17 cellular contexts compared by ENCODE assay signal in the genomic region with DNA sequence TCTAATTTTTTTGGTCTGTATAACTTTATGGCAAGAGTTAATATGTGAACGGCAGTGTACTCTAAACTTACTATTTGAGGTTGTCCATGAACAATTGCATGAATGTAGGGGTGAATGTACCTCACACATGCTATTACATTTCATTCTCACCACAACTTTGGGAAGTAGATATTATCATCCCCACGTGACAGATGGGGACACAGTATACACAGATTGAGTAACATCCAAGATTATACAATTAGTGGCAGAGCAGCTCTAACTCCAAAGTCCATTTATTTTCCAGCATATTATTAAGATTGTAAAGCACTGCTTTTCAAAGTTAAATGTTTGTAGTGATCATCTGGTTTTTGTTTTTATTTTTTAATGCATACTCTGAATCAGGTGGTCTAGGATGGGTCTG.
DNase-seq lines count a peak whose midpoint lies in the region; ATAC-seq and TF ChIP-seq lines count a peak whose summit lies in the region.
"Had no signal": no experiment of that assay in that cellular context is flagged by ENCODE, and none has a peak within 500 bp of the region (broad histone marks: within the 10 kb centered on the region; RNA-seq: fewer than 3 reads in every experiment).

No MANE protein-coding gene starts in this region.

- H3K27ac ChIP-seq in breast epithelium (no peak overlapping the region), left lung (no peak overlapping the region)
- H3K27ac ChIP-seq: C4-2B, SK-N-MC had no signal

- peak overlapping the region; percentile 24 for H3K27ac Mint-ChIP-seq in MCF 10A (ENCODE audit: low read depth, unreplicated experiment)
- H3K27ac Mint-ChIP-seq in glutamatergic neuron (ENCODE audit: unreplicated experiment): peak overlapping the region; percentile 9
- no peak overlapping the region for H3K27ac Mint-ChIP-seq in activated CD4-positive, alpha-beta memory T cell treated with anti-CD3 and anti-CD28 coated beads for 36 hours
- H3K27ac Mint-ChIP-seq: IgD-negative memory B cell had no signal

- H3K4me3 ChIP-seq in breast epithelium (no peak overlapping the region), foreskin fibroblast (ENCODE audit: low read depth in 1 of 2, low read length in 2 of 2) (no peak overlapping the region), left lung (no peak overlapping the region)
- H3K4me3 ChIP-seq: GM12878, SK-N-MC had no signal

- ATAC-seq in left lung: no peak
- ATAC-seq: GM12878 had no signal

- POLR2A ChIA-PET in MCF 10A (lab: Yijun Ruan, JAX): no interaction called here
- POLR2A ChIA-PET in activated CD4-positive, alpha-beta memory T cell treated with anti-CD3 and anti-CD28 coated beads for 36 hours (lab: Charles Lee): no interaction called here

- BruUV-seq in MCF 10A (replicated peaks; lab: Mats Ljungman, UMichigan): no TSS peak

- H3K4me1 ChIP-seq in breast epithelium (no peaks in the 10 kb centered on the region), left lung (no peaks in the 10 kb centered on the region)
- H3K4me1 ChIP-seq: Caco-2 had no signal

- H3K9me3 Mint-ChIP-seq in MCF 10A (ENCODE audit: unreplicated experiment): no peaks in the 10 kb centered on the region
- no peaks in the 10 kb centered on the region for H3K9me3 Mint-ChIP-seq in glutamatergic neuron (ENCODE audit: unreplicated experiment)
- H3K9me3 Mint-ChIP-seq in activated CD4-positive, alpha-beta memory T cell treated with anti-CD3 and anti-CD28 coated beads for 36 hours: no peaks in the 10 kb centered on the region
- H3K9me3 Mint-ChIP-seq: IgD-negative memory B cell had no signal

- H3K4me1 Mint-ChIP-seq in MCF 10A (ENCODE audit: insufficient read depth, unreplicated experiment): no peaks in the 10 kb centered on the region
- H3K4me1 Mint-ChIP-seq in glutamatergic neuron (ENCODE audit: low read depth, unreplicated experiment): peaks cover 7% of the 10 kb centered on the region
- H3K4me1 Mint-ChIP-seq in activated CD4-positive, alpha-beta memory T cell treated with anti-CD3 and anti-CD28 coated beads for 36 hours (ENCODE audit: low read depth): no peaks in the 10 kb centered on the region
- H3K4me1 Mint-ChIP-seq: IgD-negative memory B cell had no signal

- H3K36me3 ChIP-seq in breast epithelium (no peaks in the 10 kb centered on the region), left lung (no peaks in the 10 kb centered on the region)

- H3K4me3 Mint-ChIP-seq in MCF 10A (ENCODE audit: unreplicated experiment): no peak overlapping the region
- no peak overlapping the region for H3K4me3 Mint-ChIP-seq in glutamatergic neuron (ENCODE audit: unreplicated experiment)
- H3K4me3 Mint-ChIP-seq in activated CD4-positive, alpha-beta memory T cell treated with anti-CD3 and anti-CD28 coated beads for 36 hours: no peak overlapping the region
- H3K4me3 Mint-ChIP-seq: IgD-negative memory B cell had no signal

- H3K27me3 ChIP-seq in breast epithelium (no peaks in the 10 kb centered on the region), left lung (no peaks in the 10 kb centered on the region)

- TF ChIP-seq CTCF in MCF 10A (IDR thresholded peaks at IDR 0.05; ENCODE audit: unreplicated experiment): no peak
- TF ChIP-seq CTCF in breast epithelium (IDR thresholded peaks at IDR 0.05): no peak
- no peak for TF ChIP-seq CTCF in glutamatergic neuron (IDR thresholded peaks at IDR 0.05; ENCODE audit: partially characterized antibody, unreplicated experiment)
- no peak for TF ChIP-seq CTCF in foreskin fibroblast (IDR thresholded peaks at IDR 0.05; ENCODE audit: low read depth, low read length)
- no peak for TF ChIP-seq CTCF in left lung (IDR thresholded peaks at IDR 0.05)

- intact Hi-C loops in MCF 10A (cut with micrococcal nuclease) (no loop called here), breast epithelium (cut with DNase I; ENCODE audit: low total_unique reads) (no loop called here), left lung (cut with DNase I) (no loop called here)
- intact Hi-C loops in activated CD4-positive, alpha-beta memory T cell treated with anti-CD3 and anti-CD28 coated beads for 36 hours (cut with micrococcal nuclease): no loop called here

- DNase-seq in MCF 10A (ENCODE audit: unreplicated experiment): peak; percentile 12
- no peak for DNase-seq in breast epithelium (ENCODE audit: low spot score in 2 of 2)
- DNase-seq in NOMO-1 (lab: John Stamatoyannopoulos, UW; ENCODE audit: unreplicated experiment in 2 of 2): peak; percentile 45 to 78
- DNase-seq in glutamatergic neuron: no peak
- DNase-seq in foreskin fibroblast: no peak
- no peak for DNase-seq in activated CD4-positive, alpha-beta memory T cell treated with anti-CD3 and anti-CD28 coated beads for 36 hours
- DNase-seq in left lung: no peak
- DNase-seq in activated CD4-positive, alpha-beta T cell treated with anti-CD3 and anti-CD28 coated beads for 1 hour: no peak
- DNase-seq: Caco-2, HCEC 1CT, NCI-H1092, NCI-H2107, NCI-H748 treated with DMSO at 0.1 percent for 48 hours had no signal

- no peaks in the 10 kb centered on the region for H3K27me3 Mint-ChIP-seq in MCF 10A (ENCODE audit: insufficient read depth, unreplicated experiment)
- H3K27me3 Mint-ChIP-seq in glutamatergic neuron (ENCODE audit: unreplicated experiment): no peaks in the 10 kb centered on the region
- H3K27me3 Mint-ChIP-seq in activated CD4-positive, alpha-beta memory T cell treated with anti-CD3 and anti-CD28 coated beads for 36 hours: no peaks in the 10 kb centered on the region
- H3K27me3 Mint-ChIP-seq: IgD-negative memory B cell had no signal

- no peak for TF ChIP-seq POLR2A in breast epithelium (IDR thresholded peaks at IDR 0.05)

- H3K9me3 ChIP-seq in breast epithelium (no peaks in the 10 kb centered on the region), left lung (peaks cover 0 to 2% of the 10 kb centered on the region in 2 donors)
- H3K9me3 ChIP-seq: Caco-2 had no signal

- CTCF ChIA-PET in MCF 10A (lab: Yijun Ruan, JAX): interaction anchor here (0.6 kb wide), 1 partner anchor 1968 kb away, joined by 4 read pairs; no protein-coding TSS in a partner anchor
- CTCF ChIA-PET in activated CD4-positive, alpha-beta memory T cell treated with anti-CD3 and anti-CD28 coated beads for 36 hours (lab: Charles Lee): no interaction called here

- H3K36me3 Mint-ChIP-seq in MCF 10A (ENCODE audit: insufficient read depth, unreplicated experiment) (no peaks in the 10 kb centered on the region), glutamatergic neuron (ENCODE audit: unreplicated experiment) (no peaks in the 10 kb centered on the region)
- no peaks in the 10 kb centered on the region for H3K36me3 Mint-ChIP-seq in activated CD4-positive, alpha-beta memory T cell treated with anti-CD3 and anti-CD28 coated beads for 36 hours
- H3K36me3 Mint-ChIP-seq: IgD-negative memory B cell had no signal

Comparison
In these comparisons a context has a peak if more than half of its experiments do, and no peak if none do; other contexts are left out.
1. DNase-seq: peak in MCF 10A (single experiment) and NOMO-1 (2 of 2); none in breast epithelium (0 of 2), glutamatergic neuron (single experiment), foreskin fibroblast (0 of 2), activated CD4-positive, alpha-beta memory T cell treated with anti-CD3 and anti-CD28 coated beads for 36 hours (single experiment), left lung (0 of 2) and activated CD4-positive, alpha-beta T cell treated with anti-CD3 and anti-CD28 coated beads for 1 hour (single experiment).